ENCODE assay signal across 32 cellular contexts in the genomic region with DNA sequence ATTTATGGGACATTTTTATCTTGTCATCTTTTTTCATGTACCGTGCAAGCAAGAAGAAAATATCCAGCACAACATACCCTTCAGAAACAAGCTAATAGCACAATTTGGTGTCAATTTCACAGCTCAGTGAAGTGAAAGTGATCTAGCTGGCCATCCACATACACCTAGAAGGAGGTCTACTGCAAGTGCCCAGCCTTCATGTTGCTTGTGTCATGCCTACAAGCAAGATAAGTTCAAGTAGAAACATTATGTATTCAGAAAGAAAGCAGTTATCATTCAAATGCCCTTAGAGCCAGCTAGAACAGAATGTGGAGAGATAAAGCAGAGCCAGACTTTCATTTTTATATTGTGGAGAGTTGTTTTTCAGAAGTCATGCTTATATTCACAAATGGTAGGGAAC.
A peak's percentile ranks its signal among the peaks of the same experiment; 100 is the strongest.
DNase-seq lines count a peak whose midpoint lies in the region; ATAC-seq, FAIRE-seq and TF ChIP-seq lines count a peak whose summit lies in the region.
"Had no signal": no experiment of that assay in that cellular context is flagged by ENCODE, and none has a peak within 500 bp of the region (broad histone marks: within the 10 kb centered on the region; RNA-seq: fewer than 3 reads in every experiment).

No MANE protein-coding gene starts in this region.

- TF ChIP-seq EP300 in gastroesophageal sphincter (IDR thresholded peaks at IDR 0.05): no peak

- H2AFZ ChIP-seq in Loucy (ENCODE audit: low read length) (no peak overlapping the region), astrocyte (ENCODE audit: low read depth, low read length) (no peak overlapping the region)
- H2AFZ ChIP-seq: parathyroid adenoma, PC-9 had no signal

- H3K9ac ChIP-seq in Loucy (ENCODE audit: low read depth, low read length, poor library complexity, severe bottlenecking) (no peak overlapping the region), astrocyte (ENCODE audit: low read length) (no peak overlapping the region)
- H3K9ac ChIP-seq: BLaER1, parathyroid adenoma had no signal

- H3K27ac Mint-ChIP-seq in astrocyte (ENCODE audit: unreplicated experiment): peak overlapping the region; percentile 60
- H3K27ac Mint-ChIP-seq: activated naive CD4-positive, alpha-beta T cell treated with anti-CD3 and anti-CD28 coated beads, Interleukin-2, amount 50 U/mL, for 72 hours; dendritic cell treated with granulocyte-macrophage colony-stimulating factor and Interleukin-4, amounts not matched to agents 40 ng/mL and 50 ng/mL, for 4 days; HFFc6; memory B cell had no signal

- H3K4me1 ChIP-seq in Loucy (ENCODE audit: insufficient read depth, low read length, poor library complexity, severe bottlenecking) (peaks cover 31% of the 10 kb centered on the region), astrocyte (ENCODE audit: insufficient read depth, low read length) (peaks cover 35% of the 10 kb centered on the region), left ventricle myocardium inferior (peaks cover 73% of the 10 kb centered on the region), small intestine (ENCODE audit: control insufficient read depth in 2 of 2, insufficient read depth in 1 of 2, low read depth in 1 of 2, low read length in 1 of 2) (peaks cover 2 to 8% of the 10 kb centered on the region in 2 donors), gastroesophageal sphincter (no peaks in the 10 kb centered on the region)
- H3K4me1 ChIP-seq: BLaER1 had no signal

- no peak for TF ChIP-seq CTCF in Loucy (conservative IDR thresholded peaks at IDR 0.05; ENCODE audit: low read length)
- no peak for TF ChIP-seq CTCF in astrocyte (IDR thresholded peaks at IDR 0.05; ENCODE audit: insufficient read depth, low read depth, low read length)
- TF ChIP-seq CTCF in left ventricle myocardium inferior (IDR thresholded peaks at IDR 0.05; ENCODE audit: borderline replicate concordance): no peak
- TF ChIP-seq CTCF in gastroesophageal sphincter (IDR thresholded peaks at IDR 0.05): no peak

- H3F3A ChIP-seq in Loucy (ENCODE audit: low read depth): no peaks in the 10 kb centered on the region

- peaks cover 52% of the 10 kb centered on the region for H3K4me1 Mint-ChIP-seq in astrocyte (ENCODE audit: low read depth, unreplicated experiment)
- H3K4me1 Mint-ChIP-seq: memory B cell had no signal

- H3K9me2 ChIP-seq in Loucy (replicated peaks; ENCODE audit: low read depth, low read length): no peaks in the 10 kb centered on the region

- H3K27me3 ChIP-seq in Loucy (ENCODE audit: insufficient read depth, low read length, poor library complexity, severe bottlenecking): no peaks in the 10 kb centered on the region
- H3K27me3 ChIP-seq in astrocyte (ENCODE audit: insufficient read depth, low read length): no peaks in the 10 kb centered on the region
- H3K27me3 ChIP-seq in left ventricle myocardium inferior (ENCODE audit: low read depth): no peaks in the 10 kb centered on the region
- H3K27me3 ChIP-seq in small intestine (ENCODE audit: control insufficient read depth in 2 of 2, insufficient read depth in 2 of 2, low read length in 2 of 2): no peaks in the 10 kb centered on the region
- H3K27me3 ChIP-seq in gastroesophageal sphincter: no peaks in the 10 kb centered on the region
- H3K27me3 ChIP-seq: BLaER1, tibial nerve had no signal

- no peak for TF ChIP-seq POLR2A in gastroesophageal sphincter (IDR thresholded peaks at IDR 0.05)

- H3K27me3 Mint-ChIP-seq in astrocyte (ENCODE audit: low read depth, unreplicated experiment): no peaks in the 10 kb centered on the region
- H3K27me3 Mint-ChIP-seq: dendritic cell treated with granulocyte-macrophage colony-stimulating factor and Interleukin-4, amounts not matched to agents 40 ng/mL and 50 ng/mL, for 4 days; memory B cell had no signal

- H4K20me1 ChIP-seq in Loucy (ENCODE audit: insufficient read depth, low read length, poor library complexity, severe bottlenecking) (peaks cover 17% of the 10 kb centered on the region), astrocyte (ENCODE audit: insufficient read depth, low read length) (no peaks in the 10 kb centered on the region)
- H4K20me1 ChIP-seq: BLaER1 had no signal

- H3K27ac ChIP-seq in astrocyte (ENCODE audit: low read depth, low read length) (no peak overlapping the region), left ventricle myocardium inferior (replicated peaks) (peak overlapping the region; percentile 22), small intestine (ENCODE audit: low read depth in 1 of 2, low read length in 1 of 2) (peak overlapping the region in 1 of 2 donors; percentile 11), gastroesophageal sphincter (no peak overlapping the region)
- H3K27ac ChIP-seq: BLaER1, parathyroid adenoma, PC-9, tibial nerve, WERI-Rb-1 had no signal

- H3K79me2 ChIP-seq in Loucy (ENCODE audit: insufficient read depth, low read length) (peaks cover 84% of the 10 kb centered on the region), astrocyte (ENCODE audit: insufficient read depth, low read length) (no peaks in the 10 kb centered on the region)
- H3K79me2 ChIP-seq: parathyroid adenoma had no signal

- no peaks in the 10 kb centered on the region for H3K9me3 ChIP-seq in Loucy (ENCODE audit: insufficient read depth, low read depth, low read length)
- H3K9me3 ChIP-seq in astrocyte (ENCODE audit: insufficient read depth, low read depth, low read length): no peaks in the 10 kb centered on the region
- no peaks in the 10 kb centered on the region for H3K9me3 ChIP-seq in left ventricle myocardium inferior (replicated peaks)
- H3K9me3 ChIP-seq in small intestine (ENCODE audit: control insufficient read depth, low read depth): no peaks in the 10 kb centered on the region
- H3K9me3 ChIP-seq in gastroesophageal sphincter: no peaks in the 10 kb centered on the region
- H3K9me3 ChIP-seq: BLaER1, tibial nerve had no signal

- no peak overlapping the region for H3K4me3 Mint-ChIP-seq in astrocyte (ENCODE audit: unreplicated experiment)
- H3K4me3 Mint-ChIP-seq: dendritic cell treated with granulocyte-macrophage colony-stimulating factor and Interleukin-4, amounts not matched to agents 40 ng/mL and 50 ng/mL, for 4 days; HFFc6; memory B cell had no signal

- H3K4me2 ChIP-seq in Loucy (ENCODE audit: low read depth, low read length, poor library complexity, severe bottlenecking) (peak overlapping the region; percentile 10), astrocyte (ENCODE audit: low read length) (no peak overlapping the region)
- H3K4me2 ChIP-seq: BLaER1, PC-9 had no signal

- ATAC-seq in gastroesophageal sphincter: no peak
- ATAC-seq: activated naive CD4-positive, alpha-beta T cell treated with anti-CD3 and anti-CD28 coated beads, Interleukin-2, amount 50 U/mL, for 72 hours had no signal

- no peaks in the 10 kb centered on the region for H3K9me3 Mint-ChIP-seq in astrocyte (ENCODE audit: unreplicated experiment)
- H3K9me3 Mint-ChIP-seq: activated naive CD4-positive, alpha-beta T cell treated with anti-CD3 and anti-CD28 coated beads, Interleukin-2, amount 50 U/mL, for 72 hours; dendritic cell treated with granulocyte-macrophage colony-stimulating factor and Interleukin-4, amounts not matched to agents 40 ng/mL and 50 ng/mL, for 4 days; HFFc6; memory B cell had no signal

- DNase-seq in astrocyte (ENCODE audit: low read depth): no peak
- no peak for DNase-seq in left ventricle myocardium inferior
- DNase-seq in small intestine: peak; percentile 5
- no peak for DNase-seq in COLO829 (ENCODE audit: low spot score)
- no peak for DNase-seq in T-helper 9 cell
- no peak for DNase-seq in activated T-cell treated with anti-CD3 and anti-CD28 coated beads, Interleukin-2, amount 50 U/mL, for 48 hours
- DNase-seq: activated CD4-positive, alpha-beta T cell treated with anti-CD3 and anti-CD28 coated beads for 48 hours; activated CD8-positive, alpha-beta memory T cell treated with anti-CD3 and anti-CD28 coated beads for 24 hours; activated T-cell treated with anti-CD3 and anti-CD28 coated beads for 4 hours; DMS153; HFFc6; KG1; kidney glomerular epithelial cell; NCI-H1417 treated with DMSO at 0.1 percent for 48 hours; NCI-H2029 treated with DMSO at 0.1 percent for 48 hours; NCI-H524 treated with DMSO at 0.1 percent for 48 hours; PC-9; SHP77; stimulated activated CD4-positive, alpha-beta T cell treated with anti-CD3 and anti-CD28 coated beads, Interleukin-4, amount 100 ng/mL, for 1 hour; SW 1271; WERI-Rb-1 had no signal

- FAIRE-seq in astrocyte (lab: Jason Lieb, UNC) (no peak), small intestine (lab: Jason Lieb, UNC) (no peak)
- FAIRE-seq: GM12891, H1, HTR-8/SVneo had no signal

- 57 to 71% (median 67%) methylated on average over 1 of the region's 1 CpG for WGBS in small intestine, 3 donors
- 80% methylated on average over 1 of the region's 1 CpG for WGBS in gastroesophageal sphincter (ENCODE audit: low coverage in 1 of 2), 2 donors

- H3K36me3 Mint-ChIP-seq in astrocyte (ENCODE audit: low read depth, unreplicated experiment): no peaks in the 10 kb centered on the region
- H3K36me3 Mint-ChIP-seq: activated naive CD4-positive, alpha-beta T cell treated with anti-CD3 and anti-CD28 coated beads, Interleukin-2, amount 50 U/mL, for 72 hours; memory B cell had no signal

- H3K4me3 ChIP-seq in Loucy (ENCODE audit: low read length, poor library complexity, severe bottlenecking) (no peak overlapping the region), astrocyte (ENCODE audit: insufficient read depth, low read depth, low read length) (no peak overlapping the region), left ventricle myocardium inferior (peak overlapping the region; percentile 1), small intestine (ENCODE audit: low read depth in 1 of 2, low read length in 2 of 2) (no peak overlapping the region), gastroesophageal sphincter (no peak overlapping the region)
- H3K4me3 ChIP-seq: BLaER1, PC-9, tibial nerve had no signal

- H3K36me3 ChIP-seq in Loucy (ENCODE audit: insufficient read depth, low read length) (no peaks in the 10 kb centered on the region), astrocyte (ENCODE audit: insufficient read depth, low read length) (no peaks in the 10 kb centered on the region), left ventricle myocardium inferior (no peaks in the 10 kb centered on the region), small intestine (ENCODE audit: control insufficient read depth in 2 of 2, insufficient read depth in 2 of 2, low read length in 2 of 2) (no peaks in the 10 kb centered on the region), gastroesophageal sphincter (no peaks in the 10 kb centered on the region)
- H3K36me3 ChIP-seq: BLaER1, tibial nerve, WERI-Rb-1 had no signal

- intact Hi-C loops in left ventricle myocardium inferior (cut with micrococcal nuclease): no loop called here
